Comparison of ENCODE assay signal across 1 cellular context in genomic region chr15:95684693-95685115, GRCh38.
TF ChIP-seq lines count a peak whose summit lies in the region.

No MANE protein-coding gene starts in this region.

TF ChIP-seq in K562, 482 proteins besides CTCF, POLR2A, EP300 and RAD21 (continued from another document and continues in another):
- TF ChIP-seq HDAC2 (IDR thresholded peaks at IDR 0.05) (peak; percentile 34; the same call in 1 of the 2 replicates), CCNT2 (IDR thresholded peaks at IDR 0.05; ENCODE audit: borderline replicate concordance, extremely low read depth, insufficient read length, low read depth, low read length) (peak; percentile 56), THRAP3 (IDR thresholded peaks at IDR 0.05; ENCODE audit: borderline replicate concordance) (no peak), NFE2L1 (tag; IDR thresholded peaks at IDR 0.05; ENCODE audit: borderline replicate concordance, low read depth) (peak; percentile 78), ZEB2 (IDR thresholded peaks at IDR 0.05) (0 out of 2 replicates have a peak, but pooled peaks have one; percentile 30), SAP30 (IDR thresholded peaks at IDR 0.05; ENCODE audit: borderline replicate concordance, insufficient read depth, low read depth, low read length, poor library complexity, severe bottlenecking) (no peak), ZNF175 (CRISPR knock-in tag; IDR thresholded peaks at IDR 0.05; ENCODE audit: low read depth) (peak; percentile 77; the same call in 1 of the 2 replicates), SRF (CRISPR knock-in tag; IDR thresholded peaks at IDR 0.05) (no peak), MEIS2 (IDR thresholded peaks at IDR 0.05; ENCODE audit: partially characterized antibody) (peak; percentile 70), CEBPG (CRISPR knock-in tag; IDR thresholded peaks at IDR 0.05) (no peak), CEBPG (tag; conservative IDR thresholded peaks at IDR 0.05 in 1 of 2, IDR thresholded peaks at IDR 0.05 in 1 of 2) (peak in 1 of 2 experiments; percentile 65; a peak in 2 of 4 replicates), ZNF699 (CRISPR knock-in tag; IDR thresholded peaks at IDR 0.05; ENCODE audit: insufficient replicate concordance) (no peak), IRF2 (CRISPR knock-in tag; IDR thresholded peaks at IDR 0.05) (no peak), GABPA (tag; conservative IDR thresholded peaks at IDR 0.05; ENCODE audit: low read depth) (peak; percentile 37; the same call in 1 of the 2 replicates), DMBX1 (CRISPR knock-in tag; IDR thresholded peaks at IDR 0.05; ENCODE audit: borderline replicate concordance) (peak; percentile 90), NR2C1 (IDR thresholded peaks at IDR 0.05) (peak; percentile 40; the same call in 1 of the 2 replicates), NR2C1 (tag; IDR thresholded peaks at IDR 0.05) (peak; percentile 72), GATAD2B (IDR thresholded peaks at IDR 0.05; ENCODE audit: borderline replicate concordance) (peak; percentile 63), ZFP1 (CRISPR knock-in tag; IDR thresholded peaks at IDR 0.05) (no peak), GATA2 (CRISPR knock-in tag; IDR thresholded peaks at IDR 0.05) (peak; percentile 42; the same call in 1 of the 2 replicates), ZNF589 (CRISPR knock-in tag; IDR thresholded peaks at IDR 0.05; ENCODE audit: low read depth) (peak; percentile 82), KDM1A (IDR thresholded peaks at IDR 0.05) (peak in 1 of 2 experiments; percentile 39; a peak in 1 of 4 replicates), AFF1 (IDR thresholded peaks at IDR 0.05; ENCODE audit: low read depth in 1 of 2, partially characterized antibody in 2 of 2) (peak in 1 of 2 experiments; percentile 60), RNF2 (IDR thresholded peaks at IDR 0.05) (peak; percentile 15; the same call in 1 of the 2 replicates), FOSL1 (tag; conservative IDR thresholded peaks at IDR 0.05) (peak; percentile 94), FOXJ2 (tag; IDR thresholded peaks at IDR 0.05) (peak; percentile 65; the same call in 1 of the 2 replicates), JUN (IDR thresholded peaks at IDR 0.05; ENCODE audit: borderline replicate concordance, low read depth, low read length) (peak; percentile 81; the same call in 1 of the 2 replicates), JUN (CRISPR knock-in tag; IDR thresholded peaks at IDR 0.05; ENCODE audit: borderline replicate concordance) (no peak), CEBPB (tag; IDR thresholded peaks at IDR 0.05) (peak; percentile 66), ZNF318 (IDR thresholded peaks at IDR 0.05; ENCODE audit: borderline replicate concordance in 1 of 2, low read depth in 1 of 2) (peak in 1 of 2 experiments; percentile 56; a peak in 1 of 4 replicates), CXXC5 (CRISPR knock-in tag; IDR thresholded peaks at IDR 0.05) (peak; percentile 46), ATF1 (CRISPR knock-in tag; IDR thresholded peaks at IDR 0.05) (no peak), ATF1 (tag; IDR thresholded peaks at IDR 0.05) (0 out of 2 replicates have a peak, but pooled peaks have one; percentile 29), ZNF695 (CRISPR knock-in tag; IDR thresholded peaks at IDR 0.05) (no peak), SOX6 (IDR thresholded peaks at IDR 0.05) (peak; percentile 85), MTA2 (IDR thresholded peaks at IDR 0.05; ENCODE audit: low read depth) (peak; percentile 81), L3MBTL2 (IDR thresholded peaks at IDR 0.05) (peak; percentile 52; the same call in 1 of the 2 replicates), TRIM24 (IDR thresholded peaks at IDR 0.05) (peak; percentile 83 to 93), TAL1 (IDR thresholded peaks at IDR 0.05) (peak; percentile 91), NUFIP1 (IDR thresholded peaks at IDR 0.05; ENCODE audit: partially characterized antibody) (no peak), BCL6 (CRISPR knock-in tag; IDR thresholded peaks at IDR 0.05) (no peak), EHMT2 (IDR thresholded peaks at IDR 0.05) (0 out of 2 replicates have a peak, but pooled peaks have one; percentile 15), TEAD4 (IDR thresholded peaks at IDR 0.05; ENCODE audit: low read length) (peak; percentile 93), TEAD4 (CRISPR knock-in tag; IDR thresholded peaks at IDR 0.05; ENCODE audit: borderline replicate concordance) (no peak), BACH1 (tag; IDR thresholded peaks at IDR 0.05) (peak; percentile 92)
- TF ChIP-seq, protein P1, sequence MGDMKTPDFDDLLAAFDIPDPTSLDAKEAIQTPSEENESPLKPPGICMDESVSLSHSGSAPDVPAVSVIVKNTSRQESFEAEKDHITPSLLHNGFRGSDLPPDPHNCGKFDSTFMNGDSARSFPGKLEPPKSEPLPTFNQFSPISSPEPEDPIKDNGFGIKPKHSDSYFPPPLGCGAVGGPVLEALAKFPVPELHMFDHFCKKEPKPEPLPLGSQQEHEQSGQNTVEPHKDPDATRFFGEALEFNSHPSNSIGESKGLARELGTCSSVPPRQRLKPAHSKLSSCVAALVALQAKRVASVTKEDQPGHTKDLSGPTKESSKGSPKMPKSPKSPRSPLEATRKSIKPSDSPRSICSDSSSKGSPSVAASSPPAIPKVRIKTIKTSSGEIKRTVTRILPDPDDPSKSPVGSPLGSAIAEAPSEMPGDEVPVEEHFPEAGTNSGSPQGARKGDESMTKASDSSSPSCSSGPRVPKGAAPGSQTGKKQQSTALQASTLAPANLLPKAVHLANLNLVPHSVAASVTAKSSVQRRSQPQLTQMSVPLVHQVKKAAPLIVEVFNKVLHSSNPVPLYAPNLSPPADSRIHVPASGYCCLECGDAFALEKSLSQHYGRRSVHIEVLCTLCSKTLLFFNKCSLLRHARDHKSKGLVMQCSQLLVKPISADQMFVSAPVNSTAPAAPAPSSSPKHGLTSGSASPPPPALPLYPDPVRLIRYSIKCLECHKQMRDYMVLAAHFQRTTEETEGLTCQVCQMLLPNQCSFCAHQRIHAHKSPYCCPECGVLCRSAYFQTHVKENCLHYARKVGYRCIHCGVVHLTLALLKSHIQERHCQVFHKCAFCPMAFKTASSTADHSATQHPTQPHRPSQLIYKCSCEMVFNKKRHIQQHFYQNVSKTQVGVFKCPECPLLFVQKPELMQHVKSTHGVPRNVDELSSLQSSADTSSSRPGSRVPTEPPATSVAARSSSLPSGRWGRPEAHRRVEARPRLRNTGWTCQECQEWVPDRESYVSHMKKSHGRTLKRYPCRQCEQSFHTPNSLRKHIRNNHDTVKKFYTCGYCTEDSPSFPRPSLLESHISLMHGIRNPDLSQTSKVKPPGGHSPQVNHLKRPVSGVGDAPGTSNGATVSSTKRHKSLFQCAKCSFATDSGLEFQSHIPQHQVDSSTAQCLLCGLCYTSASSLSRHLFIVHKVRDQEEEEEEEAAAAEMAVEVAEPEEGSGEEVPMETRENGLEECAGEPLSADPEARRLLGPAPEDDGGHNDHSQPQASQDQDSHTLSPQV (IDR thresholded peaks at IDR 0.05) = peak; percentile 57; the same call in 1 of the 2 replicates
- TF ChIP-seq, protein P2, sequence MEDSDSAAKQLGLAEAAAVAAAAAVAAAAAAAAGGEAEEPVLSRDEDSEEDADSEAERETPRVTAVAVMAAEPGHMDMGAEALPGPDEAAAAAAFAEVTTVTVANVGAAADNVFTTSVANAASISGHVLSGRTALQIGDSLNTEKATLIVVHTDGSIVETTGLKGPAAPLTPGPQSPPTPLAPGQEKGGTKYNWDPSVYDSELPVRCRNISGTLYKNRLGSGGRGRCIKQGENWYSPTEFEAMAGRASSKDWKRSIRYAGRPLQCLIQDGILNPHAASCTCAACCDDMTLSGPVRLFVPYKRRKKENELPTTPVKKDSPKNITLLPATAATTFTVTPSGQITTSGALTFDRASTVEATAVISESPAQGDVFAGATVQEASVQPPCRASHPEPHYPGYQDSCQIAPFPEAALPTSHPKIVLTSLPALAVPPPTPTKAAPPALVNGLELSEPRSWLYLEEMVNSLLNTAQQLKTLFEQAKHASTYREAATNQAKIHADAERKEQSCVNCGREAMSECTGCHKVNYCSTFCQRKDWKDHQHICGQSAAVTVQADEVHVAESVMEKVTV (CRISPR knock-in tag; IDR thresholded peaks at IDR 0.05) = no peak
- TF ChIP-seq, protein P3, sequence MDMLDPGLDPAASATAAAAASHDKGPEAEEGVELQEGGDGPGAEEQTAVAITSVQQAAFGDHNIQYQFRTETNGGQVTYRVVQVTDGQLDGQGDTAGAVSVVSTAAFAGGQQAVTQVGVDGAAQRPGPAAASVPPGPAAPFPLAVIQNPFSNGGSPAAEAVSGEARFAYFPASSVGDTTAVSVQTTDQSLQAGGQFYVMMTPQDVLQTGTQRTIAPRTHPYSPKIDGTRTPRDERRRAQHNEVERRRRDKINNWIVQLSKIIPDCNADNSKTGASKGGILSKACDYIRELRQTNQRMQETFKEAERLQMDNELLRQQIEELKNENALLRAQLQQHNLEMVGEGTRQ (CRISPR knock-in tag; IDR thresholded peaks at IDR 0.05) = no peak
